12 cellular contexts compared by ENCODE assay signal in the genomic region with DNA sequence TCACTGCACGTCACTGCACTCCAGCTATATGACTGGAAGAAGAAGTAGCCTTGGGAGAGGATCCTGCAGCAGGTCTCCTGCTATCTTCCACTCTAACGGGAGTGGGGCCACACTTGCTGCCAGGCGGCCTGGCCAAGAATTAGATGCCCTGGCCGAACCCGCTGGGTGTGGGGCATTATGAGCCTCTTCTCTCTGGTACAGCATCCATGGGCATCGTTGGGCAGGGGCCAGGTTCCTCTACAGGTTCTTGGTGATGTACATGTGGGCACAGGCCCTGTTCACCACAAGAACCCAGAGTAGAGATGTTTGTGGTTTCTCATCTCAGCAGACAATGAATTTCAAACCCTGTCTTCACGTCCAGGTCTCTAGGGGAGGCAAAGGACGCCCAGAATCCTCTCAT.
"Had no signal": no experiment of that assay in that cellular context is flagged by ENCODE, and none has a peak within 500 bp of the region (broad histone marks: within the 10 kb centered on the region; RNA-seq: fewer than 3 reads in every experiment).

No MANE protein-coding gene starts in this region.

- H3K27ac ChIP-seq: SJCRH30 had no signal

- H3K4me3 ChIP-seq: SJCRH30 had no signal

- H3K36me3 ChIP-seq: SJCRH30 had no signal

- ATAC-seq: Right ventricle myocardium inferior, SK-N-SH treated with all-trans-retinoic acid at 6 μM for 48 hours had no signal

- DNase-seq: IMR-90, Karpas-422, KG1, MM.1S, NCI-H1092 treated with DMSO at 0.1 percent for 48 hours, NCI-H1436, NCI-H187, NCI-H2081 treated with DMSO at 0.1 percent for 48 hours, NCI-H526 treated with DMSO at 0.1 percent for 48 hours had no signal

- H3K9me3 ChIP-seq: SJCRH30 had no signal

- H3K4me1 ChIP-seq: SJCRH30 had no signal
